21 cellular contexts compared by ENCODE assay signal in the genomic region with DNA sequence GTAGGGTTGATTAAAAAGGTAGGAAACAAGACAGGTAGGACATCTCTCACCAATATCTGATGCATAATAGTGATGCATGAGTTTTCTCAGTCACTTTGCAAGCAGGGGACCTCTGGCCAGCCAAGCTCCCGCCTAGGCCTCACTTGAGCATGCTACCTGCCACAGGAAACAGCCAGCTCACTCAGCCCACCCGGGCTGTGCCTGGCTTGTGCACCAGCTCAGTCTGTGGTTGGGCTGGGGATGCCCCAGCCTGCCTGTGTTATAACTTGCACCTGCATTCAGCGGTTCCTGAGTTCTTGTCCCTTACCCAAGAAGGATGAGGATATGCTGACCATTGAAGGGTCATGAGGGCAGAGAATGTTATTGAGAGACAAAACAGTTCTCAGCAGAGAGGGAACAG.
DNase-seq lines count a peak whose midpoint lies in the region; ATAC-seq and TF ChIP-seq lines count a peak whose summit lies in the region.
"Had no signal": no experiment of that assay in that cellular context is flagged by ENCODE, and none has a peak within 500 bp of the region (broad histone marks: within the 10 kb centered on the region; RNA-seq: fewer than 3 reads in every experiment).

No MANE protein-coding gene starts in this region.

- H3K27ac ChIP-seq in GM23338 (ENCODE audit: low read depth): no peak overlapping the region
- H3K27ac ChIP-seq: hepatocyte, KMS-11, stomach had no signal

- H3K4me3 Mint-ChIP-seq in GM23338: no peak overlapping the region
- H3K4me3 Mint-ChIP-seq: activated T-cell treated with anti-CD3 and anti-CD28 coated beads, Interleukin-2, amount 50 U/mL, for 4 hours; CD4-positive, alpha-beta memory T cell had no signal

- DNase-seq in GM12865 (ENCODE audit: low read depth) (peak; percentile 11), GM23338 (ENCODE audit: low spot score) (peak; percentile 7), middle frontal gyrus (ENCODE audit: extremely low spot score, low spot score) (no peak), HuH-7.5 (ENCODE audit: low spot score) (no peak)
- DNase-seq in stimulated activated naive CD4-positive, alpha-beta T cell treated with Interleukin-2 at 50 U/mL for 16 hours (lab: John Stamatoyannopoulos, UW): no peak
- DNase-seq: activated T-cell treated with anti-CD3 and anti-CD28 coated beads, Interleukin-2, amount 50 U/mL, for 4 hours; caudate nucleus; CD4-positive, alpha-beta memory T cell; DMS79 treated with DMSO at 0.1 percent for 48 hours; effector memory CD4-positive, alpha-beta T cell; GOT3; midbrain; NCI-H1092 treated with DMSO at 0.1 percent for 48 hours; NCI-H748 treated with DMSO at 0.1 percent for 48 hours; retina; stomach had no signal

- H3K79me2 ChIP-seq in GM23338 (replicated peaks; ENCODE audit: insufficient read depth): no peaks in the 10 kb centered on the region
- H3K79me2 ChIP-seq: hepatocyte had no signal

- no peak overlapping the region for H3K4me2 ChIP-seq in GM23338
- H3K4me2 ChIP-seq: hepatocyte, KMS-11 had no signal

- no peaks in the 10 kb centered on the region for H3K27me3 ChIP-seq in GM23338 (ENCODE audit: insufficient read depth)
- H3K27me3 ChIP-seq: hepatocyte, stomach had no signal

- H3K27ac Mint-ChIP-seq in GM23338: no peak overlapping the region
- H3K27ac Mint-ChIP-seq: CD4-positive, alpha-beta memory T cell had no signal

- H3K4me3 ChIP-seq in GM12865 (ENCODE audit: low read depth, low read length) (no peak overlapping the region), GM23338 (no peak overlapping the region)
- H3K4me3 ChIP-seq: hepatocyte, stomach had no signal

- H3K9me3 Mint-ChIP-seq in GM23338: peaks cover 10% of the 10 kb centered on the region; the same call in 2 of the 3 replicates

- ATAC-seq in GM19025 (IDR thresholded peaks at IDR 0.05; ENCODE audit: low read depth, unreplicated experiment) (peak; percentile 77), GM23338 (peak; percentile 65), HG03520 (IDR thresholded peaks at IDR 0.05; ENCODE audit: unreplicated experiment) (peak; percentile 39), HG03342 (IDR thresholded peaks at IDR 0.05; ENCODE audit: unreplicated experiment) (no peak)

- no peak overlapping the region for H2AFZ ChIP-seq in GM23338
- H2AFZ ChIP-seq: hepatocyte had no signal

- H3K27me3 Mint-ChIP-seq in GM23338 (ENCODE audit: insufficient read depth, low read depth, poor library complexity): no peaks in the 10 kb centered on the region

- H3K36me3 Mint-ChIP-seq in GM23338 (ENCODE audit: low read depth): no peaks in the 10 kb centered on the region
- H3K36me3 Mint-ChIP-seq: CD4-positive, alpha-beta memory T cell had no signal

- peaks cover 6% of the 10 kb centered on the region for H3K4me1 ChIP-seq in GM23338 (ENCODE audit: insufficient read depth)
- H3K4me1 ChIP-seq: stomach had no signal

- H3K9me2 ChIP-seq in GM23338 (ENCODE audit: insufficient read depth): no peaks in the 10 kb centered on the region; the same call in 1 of the 2 replicates

- no peaks in the 10 kb centered on the region for H4K20me1 ChIP-seq in GM23338 (replicated peaks; ENCODE audit: insufficient read depth)

- no peak for TF ChIP-seq CTCF in GM12865 (IDR thresholded peaks at IDR 0.05; ENCODE audit: insufficient read depth, low read depth, low read length, missing control alignments)
- no peak for TF ChIP-seq CTCF in GM23338 (conservative IDR thresholded peaks at IDR 0.05; ENCODE audit: low read depth in 2 of 2)

- no peaks in the 10 kb centered on the region for H3F3A ChIP-seq in GM23338 (replicated peaks; ENCODE audit: low read depth)

- no peaks in the 10 kb centered on the region for H3K36me3 ChIP-seq in GM23338 (ENCODE audit: insufficient read depth)
- H3K36me3 ChIP-seq: stomach had no signal

- H3K4me1 Mint-ChIP-seq in GM23338: peaks cover under 1% of the 10 kb centered on the region; the same call in 1 of the 3 replicates
- H3K4me1 Mint-ChIP-seq: CD4-positive, alpha-beta memory T cell had no signal

TF ChIP-seq in GM23338, 12 proteins besides CTCF, POLR2A, EP300 and RAD21:
- TF ChIP-seq, protein P1, sequence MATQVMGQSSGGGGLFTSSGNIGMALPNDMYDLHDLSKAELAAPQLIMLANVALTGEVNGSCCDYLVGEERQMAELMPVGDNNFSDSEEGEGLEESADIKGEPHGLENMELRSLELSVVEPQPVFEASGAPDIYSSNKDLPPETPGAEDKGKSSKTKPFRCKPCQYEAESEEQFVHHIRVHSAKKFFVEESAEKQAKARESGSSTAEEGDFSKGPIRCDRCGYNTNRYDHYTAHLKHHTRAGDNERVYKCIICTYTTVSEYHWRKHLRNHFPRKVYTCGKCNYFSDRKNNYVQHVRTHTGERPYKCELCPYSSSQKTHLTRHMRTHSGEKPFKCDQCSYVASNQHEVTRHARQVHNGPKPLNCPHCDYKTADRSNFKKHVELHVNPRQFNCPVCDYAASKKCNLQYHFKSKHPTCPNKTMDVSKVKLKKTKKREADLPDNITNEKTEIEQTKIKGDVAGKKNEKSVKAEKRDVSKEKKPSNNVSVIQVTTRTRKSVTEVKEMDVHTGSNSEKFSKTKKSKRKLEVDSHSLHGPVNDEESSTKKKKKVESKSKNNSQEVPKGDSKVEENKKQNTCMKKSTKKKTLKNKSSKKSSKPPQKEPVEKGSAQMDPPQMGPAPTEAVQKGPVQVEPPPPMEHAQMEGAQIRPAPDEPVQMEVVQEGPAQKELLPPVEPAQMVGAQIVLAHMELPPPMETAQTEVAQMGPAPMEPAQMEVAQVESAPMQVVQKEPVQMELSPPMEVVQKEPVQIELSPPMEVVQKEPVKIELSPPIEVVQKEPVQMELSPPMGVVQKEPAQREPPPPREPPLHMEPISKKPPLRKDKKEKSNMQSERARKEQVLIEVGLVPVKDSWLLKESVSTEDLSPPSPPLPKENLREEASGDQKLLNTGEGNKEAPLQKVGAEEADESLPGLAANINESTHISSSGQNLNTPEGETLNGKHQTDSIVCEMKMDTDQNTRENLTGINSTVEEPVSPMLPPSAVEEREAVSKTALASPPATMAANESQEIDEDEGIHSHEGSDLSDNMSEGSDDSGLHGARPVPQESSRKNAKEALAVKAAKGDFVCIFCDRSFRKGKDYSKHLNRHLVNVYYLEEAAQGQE (IDR thresholded peaks at IDR 0.05; ENCODE audit: unreplicated experiment): no peak
- no peak for TF ChIP-seq ZNF114 (CRISPR knock-in tag; IDR thresholded peaks at IDR 0.05)

Comparison
In these comparisons a context has a peak if more than half of its experiments do, and no peak if none do; other contexts are left out.
1. DNase-seq: peak in GM12865 (single experiment) and GM23338 (single experiment); none in middle frontal gyrus (single experiment), HuH-7.5 (single experiment) and stimulated activated naive CD4-positive, alpha-beta T cell treated with Interleukin-2 at 50 U/mL for 16 hours (single experiment).